ENCODE assay signal across 8 cellular contexts in genomic region chrX:46573896-46574336, GRCh38. TPM values are rescaled to one million over a fixed set of nuclear protein-coding genes. Genes with fewer than 3 reads are reported as not detected.
DNase-seq lines count a peak whose midpoint lies in the region; ATAC-seq and TF ChIP-seq lines count a peak whose summit lies in the region.

No MANE protein-coding gene starts in this region.

- peak overlapping the region; percentile 73 for H3K27ac Mint-ChIP-seq in chondrocyte (ENCODE audit: unreplicated experiment)
- H3K27ac Mint-ChIP-seq in stimulated activated memory B cell treated with anti-CD40 and anti-IgM and Interleukin-4, amounts not matched to agents 10 μg/mL and 1 μg/mL and 100 μg/mL, for 72 hours, result peak overlapping the region; percentile 85

- ATAC-seq in GM21576 (IDR thresholded peaks at IDR 0.05; ENCODE audit: unreplicated experiment) (peak; percentile 27), right lobe of liver (peak; percentile 16 to 49 (median 29)), HG02870 (IDR thresholded peaks at IDR 0.05; ENCODE audit: unreplicated experiment) (no peak)
- peak; percentile 67 for ATAC-seq in stimulated activated memory B cell treated with anti-CD40 and anti-IgM and Interleukin-4, amounts not matched to agents 10 μg/mL and 1 μg/mL and 100 μg/mL, for 72 hours

- in situ Hi-C loops in Caki2 (cut with HindIII; ENCODE audit: low pct_unique_long_range_greater_than_20kb, low sequenced_read_pairs), result no loop called here

- peak; percentile 73 for DNase-seq in Caki2 (ENCODE audit: low read depth)
- peak; percentile 62 for DNase-seq in MG63
- peak; percentile 65 for DNase-seq in UCSD-AML1 (lab: John Stamatoyannopoulos, UW; ENCODE audit: unreplicated experiment)
- DNase-seq in chondrocyte (ENCODE audit: low spot score), result peak; percentile 95
- DNase-seq in right lobe of liver, result peak; percentile 46 to 73 (median 51)

- H3K4me3 ChIP-seq in MG63 (peak overlapping the region; percentile 56), right lobe of liver (peak overlapping the region; percentile 40 to 61 (median 58))

- peaks cover 0 to 3% (median 0%) of the 10 kb centered on the region in 4 donors for H3K4me1 ChIP-seq in right lobe of liver

- no peak for TF ChIP-seq POLR2A in right lobe of liver (IDR thresholded peaks at IDR 0.05)

- no peaks in the 10 kb centered on the region for H3K36me3 Mint-ChIP-seq in chondrocyte (ENCODE audit: low read depth)
- H3K36me3 Mint-ChIP-seq in stimulated activated memory B cell treated with anti-CD40 and anti-IgM and Interleukin-4, amounts not matched to agents 10 μg/mL and 1 μg/mL and 100 μg/mL, for 72 hours, result no peaks in the 10 kb centered on the region

- no peaks in the 10 kb centered on the region for H3K27me3 ChIP-seq in MG63
- no peaks in the 10 kb centered on the region for H3K27me3 ChIP-seq in right lobe of liver

- intact Hi-C loops in right lobe of liver (cut with DNase I), result no loop called here

- peak overlapping the region; percentile 18 to 40 (median 35) for H3K27ac ChIP-seq in right lobe of liver

- peak overlapping the region; percentile 74 for H3K4me3 Mint-ChIP-seq in chondrocyte (ENCODE audit: unreplicated experiment)
- peak overlapping the region; percentile 86 for H3K4me3 Mint-ChIP-seq in stimulated activated memory B cell treated with anti-CD40 and anti-IgM and Interleukin-4, amounts not matched to agents 10 μg/mL and 1 μg/mL and 100 μg/mL, for 72 hours

- no peaks in the 10 kb centered on the region for H3K9me3 ChIP-seq in MG63
- no peaks in the 10 kb centered on the region for H3K9me3 ChIP-seq in right lobe of liver

- H3K9me3 Mint-ChIP-seq in chondrocyte (ENCODE audit: low read depth), result peaks cover 6% of the 10 kb centered on the region
- no peaks in the 10 kb centered on the region for H3K9me3 Mint-ChIP-seq in stimulated activated memory B cell treated with anti-CD40 and anti-IgM and Interleukin-4, amounts not matched to agents 10 μg/mL and 1 μg/mL and 100 μg/mL, for 72 hours

- 0% methylated on average over 4 of the region's 52 CpGs for WGBS in right lobe of liver (ENCODE audit: insufficient coverage, low coverage, low lambda C conversion rate, missing lambda C conversion rate)

- peaks cover 25% of the 10 kb centered on the region for H3K4me1 Mint-ChIP-seq in chondrocyte (ENCODE audit: low read depth)
- peaks cover 48% of the 10 kb centered on the region for H3K4me1 Mint-ChIP-seq in stimulated activated memory B cell treated with anti-CD40 and anti-IgM and Interleukin-4, amounts not matched to agents 10 μg/mL and 1 μg/mL and 100 μg/mL, for 72 hours

- no peak for TF ChIP-seq CTCF in chondrocyte (IDR thresholded peaks at IDR 0.05)
- no peak for TF ChIP-seq CTCF in right lobe of liver (IDR thresholded peaks at IDR 0.05)

- no peaks in the 10 kb centered on the region for H3K36me3 ChIP-seq in MG63
- no peaks in the 10 kb centered on the region for H3K36me3 ChIP-seq in right lobe of liver

- no peaks in the 10 kb centered on the region for H3K27me3 Mint-ChIP-seq in chondrocyte (ENCODE audit: low read depth)
- no peaks in the 10 kb centered on the region for H3K27me3 Mint-ChIP-seq in stimulated activated memory B cell treated with anti-CD40 and anti-IgM and Interleukin-4, amounts not matched to agents 10 μg/mL and 1 μg/mL and 100 μg/mL, for 72 hours

RNA-seq across cellular contexts. Expression of gene CHST7, which starts 0.4 kb away (rescaled TPM):
- total RNA-seq in Caki2 (2014; rRNA removed; shearing (Covaris generic); ENCODE audit: low replicate concordance), result 26.9 and 27.1 TPM in 2 replicates
- total RNA-seq in MG63 (2014; rRNA removed; shearing (Covaris generic); ENCODE audit: low replicate concordance), result 2.4 and 5.1 TPM in 2 replicates
- 6.5 to 11.7 TPM (median 7.0 TPM) in 3 replicates for total RNA-seq in chondrocyte
- total RNA-seq in right lobe of liver, result 1 to 10 TPM; 4.8 to 7.1 (median 5.7) TPM

RNA-seq across cellular contexts. Expression of gene ZNF674, which starts 28.7 kb away (rescaled TPM):
- total RNA-seq in Caki2 (2014; rRNA removed; shearing (Covaris generic); ENCODE audit: low replicate concordance), result 1.2 and 2.4 TPM in 2 replicates
- 5.5 and 6.4 TPM in 2 replicates for total RNA-seq in MG63 (2014; rRNA removed; shearing (Covaris generic); ENCODE audit: low replicate concordance)
- total RNA-seq in chondrocyte (6.3 to 6.5 TPM (median 6.4 TPM) in 3 replicates), right lobe of liver (1 to 10 TPM in 5 of 6 experiments, under 1 TPM in 1; 0.86 to 3.1 (median 2.2) TPM)
